Comparison of ENCODE assay signal across 9 cellular contexts in the genomic region with DNA sequence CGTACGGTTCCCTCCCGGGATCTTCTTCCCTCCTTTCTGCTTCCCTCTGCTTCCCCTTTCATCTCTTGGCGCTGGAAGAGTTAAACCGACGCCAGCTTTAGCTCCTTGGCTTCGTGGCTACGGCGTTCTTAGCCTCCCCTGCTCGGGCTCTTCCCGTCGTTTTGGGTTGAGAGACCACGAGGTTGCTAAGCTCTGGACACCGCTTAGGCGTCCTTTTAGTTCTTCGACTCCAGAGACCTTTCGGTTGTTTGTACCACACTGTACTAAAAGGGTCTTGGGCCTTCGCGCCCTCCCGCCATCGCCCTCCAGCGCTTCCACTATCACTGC. TPM values are rescaled to one million over a fixed set of nuclear protein-coding genes. Genes with fewer than 3 reads are reported as not detected.
A peak's percentile ranks its signal among the peaks of the same experiment; 100 is the strongest.
DNase-seq lines count a peak whose midpoint lies in the region; FAIRE-seq and TF ChIP-seq lines count a peak whose summit lies in the region.
"Had no signal": no experiment of that assay in that cellular context is flagged by ENCODE, and none has a peak within 500 bp of the region (broad histone marks: within the 10 kb centered on the region; RNA-seq: fewer than 3 reads in every experiment).

No MANE protein-coding gene starts in this region.

- H3K27ac ChIP-seq in Peyer's patch = peak overlapping the region; percentile 85 to 95 (median 90)
- H3K27ac ChIP-seq in ectodermal cell (ENCODE audit: insufficient read depth, low read depth, low read length, poor library complexity, severe bottlenecking) = peak overlapping the region; percentile 97
- H3K27ac ChIP-seq in tibial artery = peak overlapping the region; percentile 91 to 92

- H3K4me1 ChIP-seq in Peyer's patch = peaks cover 0 to 22% (median 6%) of the 10 kb centered on the region in 4 donors
- peaks cover 5% of the 10 kb centered on the region for H3K4me1 ChIP-seq in ectodermal cell (ENCODE audit: control insufficient read depth, insufficient read depth, low read length)
- H3K4me1 ChIP-seq in tibial artery = peaks cover 3 to 47% (median 30%) of the 10 kb centered on the region in 4 donors

- no peak for FAIRE-seq in D721Med (lab: Jason Lieb, UNC)
- FAIRE-seq: endometrium had no signal

- H3K27me3 ChIP-seq in Peyer's patch = no peaks in the 10 kb centered on the region
- H3K27me3 ChIP-seq in ectodermal cell (ENCODE audit: control insufficient read depth, insufficient read depth, low read length, poor library complexity, severe bottlenecking) = no peaks in the 10 kb centered on the region
- H3K27me3 ChIP-seq in tibial artery = no peaks in the 10 kb centered on the region

- H3K9me3 Mint-ChIP-seq in HFFc6 = no peaks in the 10 kb centered on the region

- H3K27me3 Mint-ChIP-seq in HFFc6 (ENCODE audit: insufficient read depth) = peaks cover 3% of the 10 kb centered on the region

- peak overlapping the region; percentile 99 for H3K27ac Mint-ChIP-seq in HFFc6

- peaks cover 37% of the 10 kb centered on the region for H3K4me1 Mint-ChIP-seq in HFFc6 (ENCODE audit: low read depth)

- peak; percentile 49 to 51 for DNase-seq in NCI-H524 (lab: John Stamatoyannopoulos, UW)
- no peak for DNase-seq in NCI-H524 treated with DMSO at 0.1 percent for 48 hours (lab: John Stamatoyannopoulos, UW)
- no peak for DNase-seq in HFFc6
- DNase-seq in Peyer's patch = no peak
- peak; percentile 36 for DNase-seq in lung microvascular endothelial cell (ENCODE audit: low read depth in 2 of 2)
- DNase-seq in tibial artery = no peak
- DNase-seq in D721Med (ENCODE audit: insufficient read length, low spot score) = no peak

- H3K36me3 ChIP-seq in Peyer's patch (peaks cover 0 to 22% (median 0%) of the 10 kb centered on the region in 3 donors), ectodermal cell (ENCODE audit: control insufficient read depth, insufficient read depth, low read length) (peaks cover under 1% of the 10 kb centered on the region), tibial artery (peaks cover 9 to 29% (median 10%) of the 10 kb centered on the region in 3 donors)

- WGBS in ectodermal cell, 2 experiments = 0% methylated on average over 22 of the region's 22 CpGs

- TF ChIP-seq CTCF in HFFc6 (IDR thresholded peaks at IDR 0.05) (no peak), Peyer's patch (IDR thresholded peaks at IDR 0.05) (no peak), tibial artery (IDR thresholded peaks at IDR 0.05) (no peak), D721Med (IDR thresholded peaks at IDR 0.05; ENCODE audit: insufficient read depth, missing control alignments) (no peak)

- no peaks in the 10 kb centered on the region for H3K9me3 ChIP-seq in Peyer's patch
- H3K9me3 ChIP-seq in ectodermal cell (ENCODE audit: control insufficient read depth, low read length) = no peaks in the 10 kb centered on the region
- no peaks in the 10 kb centered on the region for H3K9me3 ChIP-seq in tibial artery

- H3K4me3 Mint-ChIP-seq in HFFc6 = peak overlapping the region; percentile 98

- H3K4me3 ChIP-seq in Peyer's patch (peak overlapping the region; percentile 69 to 96 (median 84)), ectodermal cell (ENCODE audit: insufficient read depth, low read depth, low read length) (peak overlapping the region; percentile 78), tibial artery (peak overlapping the region; percentile 84 to 99)

- intact Hi-C loops in tibial artery (cut with DNase I; ENCODE audit: low total_unique reads) = loop anchor here (5.0 to 10.0 kb wide), 2 partner anchors 332 to 480 kb away; no protein-coding TSS in a partner anchor

- no peak for TF ChIP-seq POLR2A in Peyer's patch (IDR thresholded peaks at IDR 0.05)

- peaks cover 9% of the 10 kb centered on the region for H3K36me3 Mint-ChIP-seq in HFFc6 (ENCODE audit: low read depth)

RNA-seq across cellular contexts. Expression of a gene that starts 0.5 kb away (rescaled TPM):
- total RNA-seq in HFFc6 (2021; fragmentation: NEBNext Ultra II Directional; extraction: Animal tissue kit (Norgen Biotek cat#: 25700)) = 100 to 1,000 TPM in 4 of 6 experiments, 10 to 100 TPM in 2; 88.6 to 116 (median 105) TPM
- 10 to 100 TPM; 24.3 to 48.7 (median 25.4) TPM for total RNA-seq in Peyer's patch
- 83.1 TPM for polyA plus RNA-seq in ectodermal cell (2013, experiment 1 of 4)
- polyA plus RNA-seq in ectodermal cell (2013, experiment 2 of 4) = 99.1 TPM
- polyA plus RNA-seq in ectodermal cell (2013, experiment 3 of 4) = 49.9 TPM
- 52.8 TPM for polyA plus RNA-seq in ectodermal cell (2013, experiment 4 of 4)
- 17.2 and 18.5 TPM in 2 replicates for total RNA-seq in lung microvascular endothelial cell

RNA-seq across cellular contexts. Expression of a gene that starts 0.8 kb away (rescaled TPM):
- total RNA-seq in HFFc6 (2021; fragmentation: NEBNext Ultra II Directional; extraction: Animal tissue kit (Norgen Biotek cat#: 25700)) = 100 to 1,000 TPM; 128 to 177 (median 157) TPM
- total RNA-seq in Peyer's patch (100 to 1,000 TPM; 182 to 325 (median 217) TPM), lung microvascular endothelial cell (318 and 327 TPM in 2 replicates)
- 148 TPM for polyA plus RNA-seq in ectodermal cell (2013, experiment 1 of 4)
- polyA plus RNA-seq in ectodermal cell (2013, experiment 2 of 4) = 159 TPM
- polyA plus RNA-seq in ectodermal cell (2013, experiment 3 of 4) = 200 TPM
- 194 TPM for polyA plus RNA-seq in ectodermal cell (2013, experiment 4 of 4)

RNA-seq across cellular contexts. Expression of a gene that starts 15.9 kb away (rescaled TPM):
- total RNA-seq in HFFc6 (2021; fragmentation: NEBNext Ultra II Directional; extraction: Animal tissue kit (Norgen Biotek cat#: 25700)) = 10 to 100 TPM; 18.5 to 22.4 (median 21.6) TPM
- total RNA-seq in Peyer's patch (100 to 1,000 TPM in 1 of 4 donors, 10 to 100 TPM in 3; 13.3 to 156 (median 23.3) TPM), lung microvascular endothelial cell (29.9 and 107 TPM in 2 replicates)
- polyA plus RNA-seq in ectodermal cell (2013, experiment 1 of 4) = 33.7 TPM
- 30.4 TPM for polyA plus RNA-seq in ectodermal cell (2013, experiment 2 of 4)
- 28.5 TPM for polyA plus RNA-seq in ectodermal cell (2013, experiment 3 of 4)
- 34.0 TPM for polyA plus RNA-seq in ectodermal cell (2013, experiment 4 of 4)

Comparison
In these comparisons a context has a peak if more than half of its experiments do, and no peak if none do; other contexts are left out.
1. DNase-seq: peak in NCI-H524 (2 of 2) and lung microvascular endothelial cell (2 of 2); none in NCI-H524 treated with DMSO at 0.1 percent for 48 hours (single experiment), HFFc6 (single experiment), Peyer's patch (0 of 3), tibial artery (0 of 2) and D721Med (single experiment).
2. Peak in every context shown above with its lines, with median percentiles within 50 percentile points of each other: H3K27ac ChIP-seq and H3K4me3 ChIP-seq.